15 cellular contexts compared by ENCODE assay signal in genomic region chr5:56075361-56075760, GRCh38.
DNase-seq lines count a peak whose midpoint lies in the region; ATAC-seq, FAIRE-seq and TF ChIP-seq lines count a peak whose summit lies in the region.
"Had no signal": no experiment of that assay in that cellular context is flagged by ENCODE, and none has a peak within 500 bp of the region (broad histone marks: within the 10 kb centered on the region; RNA-seq: fewer than 3 reads in every experiment).

No MANE protein-coding gene starts in this region.

- POLR2A ChIA-PET in IMR-90 (lab: Charles Lee; ENCODE audit: unreplicated experiment): no interaction called here
- POLR2A ChIA-PET in endothelial cell of umbilical vein (lab: Charles Lee): no interaction called here

- no peak for TF ChIP-seq CTCF in IMR-90 (conservative IDR thresholded peaks at IDR 0.05; ENCODE audit: low read depth, low read length)
- no peak for TF ChIP-seq CTCF in endothelial cell of umbilical vein (IDR thresholded peaks at IDR 0.05; ENCODE audit: extremely low read depth in 1 of 2, insufficient read depth in 1 of 2, low read depth in 1 of 2, low read length in 2 of 2)
- no peak for TF ChIP-seq CTCF in lower leg skin (IDR thresholded peaks at IDR 0.05)

- peak overlapping the region; percentile 48; the same call in 1 of the 2 replicates for H3K18ac ChIP-seq in IMR-90 (ENCODE audit: low read depth, low read length)

- H2AK9ac ChIP-seq in IMR-90 (replicated peaks; ENCODE audit: low read depth, low read length, poor library complexity): no peak overlapping the region

- H3K4me3 ChIP-seq in IMR-90 (ENCODE audit: insufficient read depth, low read depth, low read length) (no peak overlapping the region), endothelial cell of umbilical vein (replicated peaks in 1 of 3; ENCODE audit: insufficient read depth in 1 of 3, low read depth in 1 of 3, low read length in 3 of 3) (no peak overlapping the region), lower leg skin (ENCODE audit: low read depth, poor library complexity, severe bottlenecking) (no peak overlapping the region), subcutaneous abdominal adipose tissue (ENCODE audit: low read depth in 1 of 5, low read length in 5 of 5) (no peak overlapping the region)

- H3K9ac ChIP-seq in IMR-90 (ENCODE audit: low read depth, low read length): no peak overlapping the region
- H3K9ac ChIP-seq in endothelial cell of umbilical vein (replicated peaks; ENCODE audit: extremely low read depth, insufficient read depth, low read length): no peak overlapping the region
- H3K9ac ChIP-seq in subcutaneous abdominal adipose tissue (ENCODE audit: low read length in 5 of 5): no peak overlapping the region

- TF ChIP-seq RAD21 in IMR-90 (IDR thresholded peaks at IDR 0.05; ENCODE audit: low read length): no peak

- H2BK120ac ChIP-seq in IMR-90 (ENCODE audit: low read depth, low read length): no peak overlapping the region

- H3K4ac ChIP-seq in IMR-90 (ENCODE audit: low read depth, low read length): no peak overlapping the region

- H2AK5ac ChIP-seq in IMR-90 (ENCODE audit: low read depth, low read length): no peak overlapping the region

- no peak overlapping the region for H4K91ac ChIP-seq in IMR-90 (ENCODE audit: insufficient read depth, low read depth, low read length)

- H4K20me1 ChIP-seq in IMR-90 (ENCODE audit: insufficient read depth, low read length) (no peaks in the 10 kb centered on the region), endothelial cell of umbilical vein (replicated peaks; ENCODE audit: control insufficient read depth, extremely low read depth, insufficient read depth, low read length) (no peaks in the 10 kb centered on the region)

- no peaks in the 10 kb centered on the region for H3K79me2 ChIP-seq in endothelial cell of umbilical vein (ENCODE audit: control insufficient read depth, insufficient read depth, low read length)

- FAIRE-seq in endothelial cell of umbilical vein (lab: Jason Lieb, UNC): no peak
- FAIRE-seq: bronchial epithelial cell had no signal

- H3K27ac ChIP-seq in IMR-90 (ENCODE audit: insufficient read depth, low read length) (peak overlapping the region; percentile 52; the same call in 1 of the 2 replicates), endothelial cell of umbilical vein (ENCODE audit: insufficient read depth, low read depth, low read length) (no peak overlapping the region), subcutaneous abdominal adipose tissue (ENCODE audit: low read depth, low read length) (peak overlapping the region; percentile 79)
- H3K27ac ChIP-seq: neutrophil had no signal

- H3K9me1 ChIP-seq in IMR-90 (ENCODE audit: insufficient read depth, low read length): 0 out of 2 replicates have a peak, but pooled peaks cover 3% of the 10 kb centered on the region
- H3K9me1 ChIP-seq in endothelial cell of umbilical vein (replicated peaks; ENCODE audit: control insufficient read depth, extremely low read depth, insufficient read depth, low read length): no peaks in the 10 kb centered on the region

- peak; percentile 52 for DNase-seq in IMR-90
- DNase-seq in endothelial cell of umbilical vein (ENCODE audit: low read depth, low spot score): peak; percentile 66
- peak; percentile 74 to 90 for DNase-seq in lower leg skin (ENCODE audit: low spot score in 2 of 2)
- no peak for DNase-seq in activated CD4-positive, CD25-positive, alpha-beta regulatory T cell (lab: John Stamatoyannopoulos, UW)
- DNase-seq in GM19238 (ENCODE audit: insufficient read length, low spot score): no peak
- DNase-seq: KBM-7, kidney glomerular epithelial cell, NCI-H1694 treated with DMSO at 0.1 percent for 48 hours, NCI-H774 had no signal

- no peak overlapping the region for H4K8ac ChIP-seq in IMR-90 (ENCODE audit: low read depth in 2 of 2, low read length in 2 of 2)

- no peak overlapping the region for H3K14ac ChIP-seq in IMR-90 (replicated peaks; ENCODE audit: low read depth, low read length)

- peak overlapping the region; percentile 8; the same call in 1 of the 2 replicates for H2BK20ac ChIP-seq in IMR-90 (ENCODE audit: low read depth, low read length)

- CTCF ChIA-PET in IMR-90 (lab: Yijun Ruan, JAX) (interaction anchor here (0.6 kb wide), 1 partner anchor 17 kb away, joined by 3 read pairs; no protein-coding TSS in a partner anchor), endothelial cell of umbilical vein (lab: Charles Lee) (interaction anchor here (1.0 kb wide), 1 partner anchor 126 kb away, joined by 4 read pairs; no protein-coding TSS in a partner anchor)

- no peaks in the 10 kb centered on the region for H3K9me3 ChIP-seq in IMR-90 (ENCODE audit: control insufficient read depth, insufficient read depth, low read length)
- H3K9me3 ChIP-seq in endothelial cell of umbilical vein (replicated peaks; ENCODE audit: control insufficient read depth, insufficient read depth, low read length): no peaks in the 10 kb centered on the region
- H3K9me3 ChIP-seq in subcutaneous abdominal adipose tissue (ENCODE audit: control insufficient read depth in 5 of 5, low read length in 5 of 5): no peaks in the 10 kb centered on the region
- H3K9me3 ChIP-seq: neutrophil had no signal

- H3K27me3 ChIP-seq in IMR-90 (ENCODE audit: control insufficient read depth, insufficient read depth, low read length): no peaks in the 10 kb centered on the region
- H3K27me3 ChIP-seq in endothelial cell of umbilical vein (ENCODE audit: control insufficient read depth in 2 of 2, insufficient read depth in 2 of 2, low read length in 2 of 2): no peaks in the 10 kb centered on the region
- no peaks in the 10 kb centered on the region for H3K27me3 ChIP-seq in subcutaneous abdominal adipose tissue (ENCODE audit: control insufficient read depth in 5 of 5, insufficient read depth in 4 of 5, low read length in 5 of 5)

- no peak overlapping the region for H3K4me2 ChIP-seq in IMR-90 (ENCODE audit: low read depth, low read length)
- no peak overlapping the region for H3K4me2 ChIP-seq in endothelial cell of umbilical vein (ENCODE audit: insufficient read depth, low read length)

- H4K5ac ChIP-seq in IMR-90 (ENCODE audit: low read depth, low read length): peak overlapping the region; percentile 57; the same call in 1 of the 2 replicates

- no peak overlapping the region for H3K56ac ChIP-seq in IMR-90 (ENCODE audit: extremely low read depth, insufficient read depth, low read length)

- TF ChIP-seq POLR2A in IMR-90 (IDR thresholded peaks at IDR 0.05; ENCODE audit: low read depth, low read length): no peak
- no peak for TF ChIP-seq POLR2A in endothelial cell of umbilical vein (IDR thresholded peaks at IDR 0.05; ENCODE audit: low read depth, low read length)
- TF ChIP-seq POLR2A in lower leg skin (IDR thresholded peaks at IDR 0.05): no peak

- in situ Hi-C loops in IMR-90 (cut with MboI; ENCODE audit: low sequenced_read_pairs): no loop called here

- no peak overlapping the region for H2AFZ ChIP-seq in IMR-90 (replicated peaks; ENCODE audit: low read length, poor library complexity)
- peak overlapping the region; percentile 61 for H2AFZ ChIP-seq in endothelial cell of umbilical vein (ENCODE audit: low read depth, low read length)

- BruUV-seq in IMR-90 (replicated peaks; lab: Mats Ljungman, UMichigan) (no TSS peak), endothelial cell of umbilical vein (replicated peaks; lab: Mats Ljungman, UMichigan) (no TSS peak)

- no peak overlapping the region for H2BK5ac ChIP-seq in IMR-90 (ENCODE audit: low read depth, low read length, poor library complexity, severe bottlenecking)

- H2BK15ac ChIP-seq in IMR-90 (ENCODE audit: low read depth, low read length): 0 out of 3 replicates have a peak overlapping the region, but pooled peaks have one; percentile 9

- dilution Hi-C loops in IMR-90 (cut with HindIII; ENCODE audit: low sequenced_read_pairs, unreplicated experiment): no loop called here
- dilution Hi-C loops in endothelial cell of umbilical vein (cut with MboI; ENCODE audit: extremely low pct_ligation_motif_present, low sequenced_read_pairs): no loop called here

- H3K36me3 ChIP-seq in IMR-90 (ENCODE audit: control insufficient read depth, insufficient read depth, low read length) (no peaks in the 10 kb centered on the region), endothelial cell of umbilical vein (ENCODE audit: control insufficient read depth in 2 of 2, extremely low read depth in 1 of 2, insufficient read depth in 2 of 2, low read length in 2 of 2) (no peaks in the 10 kb centered on the region), subcutaneous abdominal adipose tissue (ENCODE audit: control insufficient read depth in 5 of 5, insufficient read depth in 5 of 5, low read length in 5 of 5) (no peaks in the 10 kb centered on the region)
- H3K36me3 ChIP-seq: neutrophil had no signal

- intact Hi-C loops in IMR-90 (cut with micrococcal nuclease): no loop called here
- intact Hi-C loops in endothelial cell of umbilical vein (cut with micrococcal nuclease): no loop called here
- intact Hi-C loops in lower leg skin (cut with DNase I; ENCODE audit: low total_unique reads): no loop called here

- ATAC-seq in IMR-90 (ENCODE audit: low read depth): 0 out of 2 replicates have a peak, but pooled peaks have one; percentile 27
- ATAC-seq in HG03095 (IDR thresholded peaks at IDR 0.05; ENCODE audit: unreplicated experiment): no peak
- ATAC-seq in HG03521 (IDR thresholded peaks at IDR 0.05; ENCODE audit: unreplicated experiment): no peak
- ATAC-seq: CD8-positive, alpha-beta T cell had no signal

- H3K79me1 ChIP-seq in IMR-90 (ENCODE audit: low read depth in 1 of 2, low read length in 2 of 2): no peaks in the 10 kb centered on the region

- peak overlapping the region; percentile 10; the same call in 1 of the 2 replicates for H3K23ac ChIP-seq in IMR-90 (ENCODE audit: low read depth, low read length)

- whole genome bisulfite sequencing in IMR-90 (ENCODE audit: extremely low coverage in 2 of 2, insufficient read length in 1 of 2), 2 experiments: 60% methylated on average over 1 of the region's 2 CpGs; no CpG with 5 or more reads in 1 of the 2 experiments
- WGBS in lower leg skin, 2 donors: 63 to 71% methylated on average over 2 of the region's 2 CpGs

- H3K4me1 ChIP-seq in IMR-90 (ENCODE audit: control insufficient read depth, insufficient read depth, low read length) (peaks cover 18% of the 10 kb centered on the region; the same call in 1 of the 2 replicates), endothelial cell of umbilical vein (ENCODE audit: control insufficient read depth, extremely low read depth, insufficient read depth, low read length) (peaks cover 14% of the 10 kb centered on the region), subcutaneous abdominal adipose tissue (ENCODE audit: control insufficient read depth in 5 of 5, insufficient read depth in 5 of 5, low read length in 5 of 5) (peaks cover 8 to 67% (median 48%) of the 10 kb centered on the region in 5 donors)

TF ChIP-seq in IMR-90, 13 proteins besides CTCF, POLR2A, EP300 and RAD21 (continues in another document):
- TF ChIP-seq CEBPB (IDR thresholded peaks at IDR 0.05; ENCODE audit: low read depth, low read length): no peak

TF ChIP-seq in endothelial cell of umbilical vein, 7 proteins besides CTCF, POLR2A, EP300 and RAD21 (continues in another document):
- no peak for TF ChIP-seq EZH2 (IDR thresholded peaks at IDR 0.05; ENCODE audit: borderline replicate concordance, low read depth, low read length, severe bottlenecking)
- TF ChIP-seq MAX (IDR thresholded peaks at IDR 0.05; ENCODE audit: insufficient read depth, insufficient read length): no peak

Comparison
In these comparisons a context has a peak if more than half of its experiments do, and no peak if none do; other contexts are left out.
1. DNase-seq: peak in IMR-90 (single experiment), endothelial cell of umbilical vein (single experiment) and lower leg skin (2 of 2); none in activated CD4-positive, CD25-positive, alpha-beta regulatory T cell (0 of 4) and GM19238 (single experiment).